21 cellular contexts compared by ENCODE assay signal in genomic region chr11:27085115-27085514, GRCh38. TPM values are rescaled to one million over a fixed set of nuclear protein-coding genes. Genes with fewer than 3 reads are reported as not detected.
"Had no signal": no experiment of that assay in that cellular context is flagged by ENCODE, and none has a peak within 500 bp of the region (broad histone marks: within the 10 kb centered on the region; RNA-seq: fewer than 3 reads in every experiment).

No MANE protein-coding gene starts in this region.

- H3K27ac Mint-ChIP-seq: activated CD4-positive, alpha-beta T cell treated with anti-CD3 and anti-CD28 coated beads, Interleukin-2, amount 10 ng/mL, durations not matched to agents 24 days and 14 days; activated CD8-positive, alpha-beta T cell treated with anti-CD3 and anti-CD28 coated beads for 36 hours; activated naive CD4-positive, alpha-beta T cell treated with anti-CD3 and anti-CD28 coated beads for 36 hours; activated T-cell treated with anti-CD3 and anti-CD28 coated beads, Interleukin-2, amount 50 U/mL, for 24 hours; dendritic cell treated with granulocyte-macrophage colony-stimulating factor and Interleukin-4, amounts not matched to agents 40 ng/mL and 50 ng/mL, for 4 days; stimulated activated effector memory CD8-positive, alpha-beta T cell treated with anti-CD3 and anti-CD28 coated beads, Interleukin-12 subunit alpha, Interleukin-12 subunit beta, amount 100 ng/mL, for 72 hours had no signal

- H3K36me3 Mint-ChIP-seq: stimulated activated effector memory CD8-positive, alpha-beta T cell treated with anti-CD3 and anti-CD28 coated beads, Interleukin-12 subunit alpha, Interleukin-12 subunit beta, amount 100 ng/mL, for 72 hours had no signal

- ATAC-seq: activated CD8-positive, alpha-beta T cell treated with anti-CD3 and anti-CD28 coated beads for 36 hours; psoas muscle; right cardiac atrium; stimulated activated effector memory CD8-positive, alpha-beta T cell treated with anti-CD3 and anti-CD28 coated beads, Interleukin-12 subunit alpha, Interleukin-12 subunit beta, amount 100 ng/mL, for 72 hours had no signal

- H3K4me3 Mint-ChIP-seq: activated CD4-positive, alpha-beta T cell treated with anti-CD3 and anti-CD28 coated beads, Interleukin-2, amount 10 ng/mL, durations not matched to agents 24 days and 14 days; activated CD8-positive, alpha-beta T cell treated with anti-CD3 and anti-CD28 coated beads for 36 hours; activated naive CD4-positive, alpha-beta T cell treated with anti-CD3 and anti-CD28 coated beads for 36 hours; activated T-cell treated with anti-CD3 and anti-CD28 coated beads, Interleukin-2, amount 50 U/mL, for 24 hours; dendritic cell treated with granulocyte-macrophage colony-stimulating factor and Interleukin-4, amounts not matched to agents 40 ng/mL and 50 ng/mL, for 4 days; neural crest cell; stimulated activated effector memory CD8-positive, alpha-beta T cell treated with anti-CD3 and anti-CD28 coated beads, Interleukin-12 subunit alpha, Interleukin-12 subunit beta, amount 100 ng/mL, for 72 hours had no signal

- H3K4me3 ChIP-seq: lung, psoas muscle, skin epidermis, thoracic aorta had no signal

- H3K36me3 ChIP-seq: thoracic aorta had no signal

- H3K9me3 ChIP-seq: psoas muscle, thoracic aorta had no signal

- H3K27me3 Mint-ChIP-seq: activated CD4-positive, alpha-beta T cell treated with anti-CD3 and anti-CD28 coated beads, Interleukin-2, amount 10 ng/mL, durations not matched to agents 24 days and 14 days; activated CD8-positive, alpha-beta T cell treated with anti-CD3 and anti-CD28 coated beads for 36 hours; activated T-cell treated with anti-CD3 and anti-CD28 coated beads, Interleukin-2, amount 50 U/mL, for 24 hours; dendritic cell treated with granulocyte-macrophage colony-stimulating factor and Interleukin-4, amounts not matched to agents 40 ng/mL and 50 ng/mL, for 4 days had no signal

- H3K27ac ChIP-seq: psoas muscle, thoracic aorta had no signal

- H3K4me1 ChIP-seq: psoas muscle had no signal

- H3K4me1 Mint-ChIP-seq: activated CD4-positive, alpha-beta T cell treated with anti-CD3 and anti-CD28 coated beads, Interleukin-2, amount 10 ng/mL, durations not matched to agents 24 days and 14 days; stimulated activated effector memory CD8-positive, alpha-beta T cell treated with anti-CD3 and anti-CD28 coated beads, Interleukin-12 subunit alpha, Interleukin-12 subunit beta, amount 100 ng/mL, for 72 hours had no signal

- DNase-seq: activated CD4-positive, alpha-beta T cell treated with anti-CD3 and anti-CD28 coated beads, Interleukin-2, amount 10 ng/mL, durations not matched to agents 24 days and 14 days; activated CD8-positive, alpha-beta T cell treated with anti-CD3 and anti-CD28 coated beads for 36 hours; activated naive CD4-positive, alpha-beta T cell treated with anti-CD3 and anti-CD28 coated beads for 36 hours; activated T-cell treated with anti-CD3 and anti-CD28 coated beads, Interleukin-2, amount 50 U/mL, for 24 hours; anterior cingulate cortex; cerebellar nuclear complex; effector CD8-positive, alpha-beta T cell; hippocampal formation; psoas muscle; right cardiac atrium; stimulated activated CD4-positive, alpha-beta T cell treated with anti-CD3 and anti-CD28 coated beads, Interleukin-4, amount 100 ng/mL, for 24 hours; T-helper 1 cell; T1000 had no signal

- FAIRE-seq: islet of Langerhans had no signal

RNA-seq across cellular contexts. Expression of gene BBOX1, which starts 44.5 kb away (rescaled TPM):
- total RNA-seq: activated CD4-positive, alpha-beta T cell treated with anti-CD3 and anti-CD28 coated beads, Interleukin-2, amount 10 ng/mL, durations not matched to agents 24 days and 14 days; activated CD8-positive, alpha-beta T cell treated with anti-CD3 and anti-CD28 coated beads for 36 hours; activated naive CD4-positive, alpha-beta T cell treated with anti-CD3 and anti-CD28 coated beads for 36 hours; mononuclear cell; neural crest cell; right cardiac atrium; thoracic aorta had no signal
